Comparison of ENCODE assay signal across 10 cellular contexts in genomic region chr12:121611306-121611705, GRCh38. TPM values are rescaled to one million over a fixed set of nuclear protein-coding genes. Genes with fewer than 3 reads are reported as not detected.
DNase-seq lines count a peak whose midpoint lies in the region; ATAC-seq and TF ChIP-seq lines count a peak whose summit lies in the region.
"Had no signal": no experiment of that assay in that cellular context is flagged by ENCODE, and none has a peak within 500 bp of the region (broad histone marks: within the 10 kb centered on the region; RNA-seq: fewer than 3 reads in every experiment).

No MANE protein-coding gene starts in this region.

- H3K4me1 ChIP-seq in esophagus squamous epithelium: peaks cover 0 to 20% (median 7%) of the 10 kb centered on the region in 3 donors
- H3K4me1 ChIP-seq: prostate gland had no signal

- peak; percentile 61; the same call in 2 of the 3 replicates for ATAC-seq in SK-N-SH treated with all-trans-retinoic acid at 6 μM for 48 hours
- ATAC-seq in GM21786 (IDR thresholded peaks at IDR 0.05; ENCODE audit: unreplicated experiment): no peak
- ATAC-seq in GM18519 (IDR thresholded peaks at IDR 0.05; ENCODE audit: low FRiP score, unreplicated experiment): no peak

- H3K27ac ChIP-seq in esophagus squamous epithelium: peak overlapping the region; percentile 30 to 72 (median 44)

- 75 to 93% methylated on average over 1 to 2 of the region's 2 CpGs for WGBS in esophagus squamous epithelium, 2 donors

- H3K4me3 ChIP-seq in esophagus squamous epithelium: no peak overlapping the region
- H3K4me3 ChIP-seq: prostate gland had no signal

- no peaks in the 10 kb centered on the region for H3K27me3 ChIP-seq in esophagus squamous epithelium

- H3K9me3 ChIP-seq in esophagus squamous epithelium: no peaks in the 10 kb centered on the region
- H3K9me3 ChIP-seq: prostate gland had no signal

- H3K36me3 ChIP-seq in esophagus squamous epithelium: no peaks in the 10 kb centered on the region
- H3K36me3 ChIP-seq: prostate gland had no signal

- TF ChIP-seq POLR2A in esophagus squamous epithelium (IDR thresholded peaks at IDR 0.05): no peak

- DNase-seq in NCI-H82 (lab: John Stamatoyannopoulos, UW): peak; percentile 48
- no peak for DNase-seq in NCI-H82 treated with DMSO at 0.1 percent for 48 hours (lab: John Stamatoyannopoulos, UW; ENCODE audit: unreplicated experiment)
- DNase-seq in esophagus squamous epithelium (lab: John Stamatoyannopoulos, UW): no peak
- peak; percentile 20 for DNase-seq in stimulated activated CD4-positive, alpha-beta T cell treated with anti-CD3 and anti-CD28 coated beads, Interleukin-4, amount 100 ng/mL, for 1 hour
- DNase-seq in pons (ENCODE audit: low spot score): no peak
- DNase-seq: NCI-H1436 had no signal

- intact Hi-C loops in esophagus squamous epithelium (cut with DNase I): no loop called here

- no peak for TF ChIP-seq CTCF in esophagus squamous epithelium (IDR thresholded peaks at IDR 0.05)

TF ChIP-seq in SK-N-SH treated with all-trans-retinoic acid at 6 μM for 48 hours, 23 proteins besides CTCF, POLR2A, EP300 and RAD21:
- TF ChIP-seq, protein P1, sequence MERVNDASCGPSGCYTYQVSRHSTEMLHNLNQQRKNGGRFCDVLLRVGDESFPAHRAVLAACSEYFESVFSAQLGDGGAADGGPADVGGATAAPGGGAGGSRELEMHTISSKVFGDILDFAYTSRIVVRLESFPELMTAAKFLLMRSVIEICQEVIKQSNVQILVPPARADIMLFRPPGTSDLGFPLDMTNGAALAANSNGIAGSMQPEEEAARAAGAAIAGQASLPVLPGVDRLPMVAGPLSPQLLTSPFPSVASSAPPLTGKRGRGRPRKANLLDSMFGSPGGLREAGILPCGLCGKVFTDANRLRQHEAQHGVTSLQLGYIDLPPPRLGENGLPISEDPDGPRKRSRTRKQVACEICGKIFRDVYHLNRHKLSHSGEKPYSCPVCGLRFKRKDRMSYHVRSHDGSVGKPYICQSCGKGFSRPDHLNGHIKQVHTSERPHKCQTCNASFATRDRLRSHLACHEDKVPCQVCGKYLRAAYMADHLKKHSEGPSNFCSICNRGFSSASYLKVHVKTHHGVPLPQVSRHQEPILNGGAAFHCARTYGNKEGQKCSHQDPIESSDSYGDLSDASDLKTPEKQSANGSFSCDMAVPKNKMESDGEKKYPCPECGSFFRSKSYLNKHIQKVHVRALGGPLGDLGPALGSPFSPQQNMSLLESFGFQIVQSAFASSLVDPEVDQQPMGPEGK (CRISPR knock-in tag; IDR thresholded peaks at IDR 0.05; ENCODE audit: borderline replicate concordance): no peak
- TF ChIP-seq, protein P2, sequence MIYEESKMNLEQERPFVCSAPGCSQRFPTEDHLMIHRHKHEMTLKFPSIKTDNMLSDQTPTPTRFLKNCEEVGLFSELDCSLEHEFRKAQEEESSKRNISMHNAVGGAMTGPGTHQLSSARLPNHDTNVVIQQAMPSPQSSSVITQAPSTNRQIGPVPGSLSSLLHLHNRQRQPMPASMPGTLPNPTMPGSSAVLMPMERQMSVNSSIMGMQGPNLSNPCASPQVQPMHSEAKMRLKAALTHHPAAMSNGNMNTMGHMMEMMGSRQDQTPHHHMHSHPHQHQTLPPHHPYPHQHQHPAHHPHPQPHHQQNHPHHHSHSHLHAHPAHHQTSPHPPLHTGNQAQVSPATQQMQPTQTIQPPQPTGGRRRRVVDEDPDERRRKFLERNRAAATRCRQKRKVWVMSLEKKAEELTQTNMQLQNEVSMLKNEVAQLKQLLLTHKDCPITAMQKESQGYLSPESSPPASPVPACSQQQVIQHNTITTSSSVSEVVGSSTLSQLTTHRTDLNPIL (CRISPR knock-in tag; IDR thresholded peaks at IDR 0.05; ENCODE audit: low read depth): no peak
- no peak for TF ChIP-seq TCF4 (CRISPR knock-in tag; IDR thresholded peaks at IDR 0.05; ENCODE audit: borderline replicate concordance)
- TF ChIP-seq SNAI2 (CRISPR knock-in tag; IDR thresholded peaks at IDR 0.05): no peak
- TF ChIP-seq ZFP3 (CRISPR knock-in tag; IDR thresholded peaks at IDR 0.05): no peak
- TF ChIP-seq, protein P3, sequence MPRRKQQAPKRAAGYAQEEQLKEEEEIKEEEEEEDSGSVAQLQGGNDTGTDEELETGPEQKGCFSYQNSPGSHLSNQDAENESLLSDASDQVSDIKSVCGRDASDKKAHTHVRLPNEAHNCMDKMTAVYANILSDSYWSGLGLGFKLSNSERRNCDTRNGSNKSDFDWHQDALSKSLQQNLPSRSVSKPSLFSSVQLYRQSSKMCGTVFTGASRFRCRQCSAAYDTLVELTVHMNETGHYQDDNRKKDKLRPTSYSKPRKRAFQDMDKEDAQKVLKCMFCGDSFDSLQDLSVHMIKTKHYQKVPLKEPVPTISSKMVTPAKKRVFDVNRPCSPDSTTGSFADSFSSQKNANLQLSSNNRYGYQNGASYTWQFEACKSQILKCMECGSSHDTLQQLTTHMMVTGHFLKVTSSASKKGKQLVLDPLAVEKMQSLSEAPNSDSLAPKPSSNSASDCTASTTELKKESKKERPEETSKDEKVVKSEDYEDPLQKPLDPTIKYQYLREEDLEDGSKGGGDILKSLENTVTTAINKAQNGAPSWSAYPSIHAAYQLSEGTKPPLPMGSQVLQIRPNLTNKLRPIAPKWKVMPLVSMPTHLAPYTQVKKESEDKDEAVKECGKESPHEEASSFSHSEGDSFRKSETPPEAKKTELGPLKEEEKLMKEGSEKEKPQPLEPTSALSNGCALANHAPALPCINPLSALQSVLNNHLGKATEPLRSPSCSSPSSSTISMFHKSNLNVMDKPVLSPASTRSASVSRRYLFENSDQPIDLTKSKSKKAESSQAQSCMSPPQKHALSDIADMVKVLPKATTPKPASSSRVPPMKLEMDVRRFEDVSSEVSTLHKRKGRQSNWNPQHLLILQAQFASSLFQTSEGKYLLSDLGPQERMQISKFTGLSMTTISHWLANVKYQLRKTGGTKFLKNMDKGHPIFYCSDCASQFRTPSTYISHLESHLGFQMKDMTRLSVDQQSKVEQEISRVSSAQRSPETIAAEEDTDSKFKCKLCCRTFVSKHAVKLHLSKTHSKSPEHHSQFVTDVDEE (CRISPR knock-in tag; IDR thresholded peaks at IDR 0.05): no peak
- TF ChIP-seq ESRRG (CRISPR knock-in tag; IDR thresholded peaks at IDR 0.05): no peak
- TF ChIP-seq ZNF70 (CRISPR knock-in tag; IDR thresholded peaks at IDR 0.05): no peak
- no peak for TF ChIP-seq POU6F1 (CRISPR knock-in tag; IDR thresholded peaks at IDR 0.05; ENCODE audit: borderline replicate concordance, low read depth)
- no peak for TF ChIP-seq ZC3H10 (CRISPR knock-in tag; IDR thresholded peaks at IDR 0.05)
TF ChIP-seq in SK-N-SH treated with all-trans-retinoic acid at 6 μM for 48 hours: peak in this region for 0.

RNA-seq across cellular contexts. Expression of gene ORAI1, which starts 15.0 kb away (rescaled TPM):
- 1 to 10 TPM; 4.4 to 7.9 (median 7.0) TPM for total RNA-seq in esophagus squamous epithelium

RNA-seq across cellular contexts. Expression of gene KDM2B, which starts 30.5 kb away (rescaled TPM):
- 10 to 100 TPM; 20.7 to 26.3 (median 23.9) TPM for total RNA-seq in esophagus squamous epithelium

RNA-seq across cellular contexts. Expression of gene MORN3, which starts 58.1 kb away (rescaled TPM):
- total RNA-seq in esophagus squamous epithelium: under 1 TPM in 2 of 4 donors, not detected in 2; 0.09 to 0.13 TPM

Comparison
In these comparisons a context has a peak if more than half of its experiments do, and no peak if none do; other contexts are left out.
1. DNase-seq: peak in NCI-H82 (single experiment) and stimulated activated CD4-positive, alpha-beta T cell treated with anti-CD3 and anti-CD28 coated beads, Interleukin-4, amount 100 ng/mL, for 1 hour (single experiment); none in NCI-H82 treated with DMSO at 0.1 percent for 48 hours (single experiment), esophagus squamous epithelium (single experiment) and pons (single experiment).